8 cellular contexts compared by ENCODE assay signal in the genomic region with DNA sequence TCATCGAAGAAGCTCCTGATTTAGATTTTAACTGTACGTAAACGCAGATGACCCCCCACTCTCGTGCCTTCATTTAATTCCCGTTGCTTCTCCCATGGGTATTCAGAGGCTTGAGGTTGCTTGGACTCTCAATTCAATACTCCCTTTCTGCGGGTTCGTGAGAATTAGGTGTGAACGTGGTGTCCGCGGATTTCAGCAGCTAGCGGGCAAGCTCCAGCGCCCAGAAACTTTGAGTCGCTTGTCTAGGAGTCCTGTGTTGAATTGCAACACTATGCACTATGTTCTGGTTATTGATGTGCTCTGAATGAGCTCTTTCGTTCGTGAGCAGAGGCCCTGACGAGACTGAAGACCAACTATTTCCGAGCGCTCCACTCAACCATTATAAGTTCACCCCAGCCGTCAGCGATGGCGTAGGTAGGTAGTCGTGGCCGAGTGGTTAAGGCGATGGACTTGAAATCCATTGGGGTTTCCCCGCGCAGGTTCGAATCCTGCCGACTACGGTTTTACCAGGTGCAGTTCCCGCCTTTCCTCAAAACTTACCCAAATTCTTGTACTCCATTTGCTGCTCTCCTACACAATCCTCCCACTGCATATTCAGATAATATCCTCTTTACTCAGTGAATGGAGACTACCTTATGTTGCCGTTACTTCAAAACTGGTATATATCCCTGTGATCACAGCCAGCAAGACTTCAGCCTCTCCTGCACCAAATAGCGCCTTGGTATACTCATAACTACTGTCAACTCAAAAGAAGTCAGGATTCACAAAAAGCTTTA.
DNase-seq lines count a peak whose midpoint lies in the region; ATAC-seq and TF ChIP-seq lines count a peak whose summit lies in the region.

No MANE protein-coding gene starts in this region.

- peak overlapping the region; percentile 91 for H3K27ac Mint-ChIP-seq in MCF 10A (ENCODE audit: low read depth, unreplicated experiment)

- peaks cover 22% of the 10 kb centered on the region for H3K4me1 Mint-ChIP-seq in MCF 10A (ENCODE audit: insufficient read depth, unreplicated experiment)

- TF ChIP-seq POLR2A in breast epithelium (IDR thresholded peaks at IDR 0.05), result no peak

- CTCF ChIA-PET in MCF 10A (lab: Yijun Ruan, JAX), result interaction anchor here (0.5 to 1.6 kb wide), 10 partner anchors 27 to 1033 kb away, joined by 3 to 14 read pairs (median 3); no protein-coding TSS in a partner anchor
- CTCF ChIA-PET in PC-9 (lab: Charles Lee), result interaction anchor here (0.7 to 1.0 kb wide), 2 partner anchors 207 to 1272 kb away, joined by 4 read pairs; no protein-coding TSS in a partner anchor

- no peaks in the 10 kb centered on the region for H4K20me1 ChIP-seq in PC-9 (ENCODE audit: insufficient read depth)

- H3K4me3 ChIP-seq in breast epithelium (peak overlapping the region in 1 of 3 donors; percentile 1), PC-9 (peak overlapping the region; percentile 58)

- peaks cover 0 to 81% of the 10 kb centered on the region in 2 donors for H3K27me3 ChIP-seq in breast epithelium
- no peaks in the 10 kb centered on the region for H3K27me3 ChIP-seq in PC-9 (ENCODE audit: insufficient read depth, low read depth)

- no peaks in the 10 kb centered on the region for H3K9me2 ChIP-seq in PC-9 (ENCODE audit: insufficient read depth)

- peak overlapping the region; percentile 86 for H2AFZ ChIP-seq in PC-9

- peak overlapping the region; percentile 78 for H3K4me2 ChIP-seq in PC-9

- in situ Hi-C loops in ACHN (cut with HindIII; ENCODE audit: low pct_ligation_motif_present, low pct_unique_long_range_greater_than_20kb, low sequenced_read_pairs), result no loop called here

- H3K27ac ChIP-seq in breast epithelium, result no peak overlapping the region
- peak overlapping the region; percentile 27; the same call in 1 of the 2 replicates for H3K27ac ChIP-seq in PC-9

- DNase-seq in MCF 10A (ENCODE audit: unreplicated experiment) (peak; percentile 87), breast epithelium (ENCODE audit: low spot score in 2 of 2) (no peak), PC-9 (peak; percentile 72 to 78), ACHN (no peak), NCI-H1092 (lab: John Stamatoyannopoulos, UW) (no peak), NCI-H1417 (lab: John Stamatoyannopoulos, UW) (no peak)
- DNase-seq in stimulated activated CD4-positive, alpha-beta T cell treated with anti-CD3 and anti-CD28 coated beads, Interleukin-4, amount 100 ng/mL, for 48 hours (ENCODE audit: low read depth in 2 of 2), result peak; percentile 53 to 63

- no peaks in the 10 kb centered on the region for H3K36me3 ChIP-seq in breast epithelium
- H3K36me3 ChIP-seq in PC-9 (ENCODE audit: low read depth), result no peaks in the 10 kb centered on the region

- H3K9me3 ChIP-seq in breast epithelium (peaks cover 0 to 8% of the 10 kb centered on the region in 2 donors), PC-9 (ENCODE audit: insufficient read depth, low read depth) (no peaks in the 10 kb centered on the region)

- H3K4me1 ChIP-seq in breast epithelium (no peaks in the 10 kb centered on the region), PC-9 (replicated peaks; ENCODE audit: insufficient read depth) (peaks cover 9% of the 10 kb centered on the region)

- TF ChIP-seq CTCF in MCF 10A (IDR thresholded peaks at IDR 0.05; ENCODE audit: unreplicated experiment) (no peak), breast epithelium (IDR thresholded peaks at IDR 0.05) (no peak), PC-9 (conservative IDR thresholded peaks at IDR 0.05) (no peak)

- peak; percentile 22 for ATAC-seq in esophagus mucosa

- H3K4me3 Mint-ChIP-seq in MCF 10A (ENCODE audit: unreplicated experiment), result peak overlapping the region; percentile 83

- no peaks in the 10 kb centered on the region for H3K27me3 Mint-ChIP-seq in MCF 10A (ENCODE audit: insufficient read depth, unreplicated experiment)

- peaks cover 11% of the 10 kb centered on the region for H3K36me3 Mint-ChIP-seq in MCF 10A (ENCODE audit: insufficient read depth, unreplicated experiment)

- no peaks in the 10 kb centered on the region for H3K9me3 Mint-ChIP-seq in MCF 10A (ENCODE audit: unreplicated experiment)

- intact Hi-C loops in MCF 10A (cut with micrococcal nuclease) (loop anchor here (1.0 to 5.0 kb wide), 6 partner anchors 26 to 368 kb away; no protein-coding TSS in a partner anchor), breast epithelium (cut with DNase I; ENCODE audit: low total_unique reads) (loop anchor here (1.0 kb wide), 1 partner anchor 12 kb away; no protein-coding TSS in a partner anchor), PC-9 (cut with micrococcal nuclease; ENCODE audit: unreplicated experiment) (loop anchor here (2.0 to 5.0 kb wide), 4 partner anchors 47 to 207 kb away; no protein-coding TSS in a partner anchor)

- BruUV-seq in MCF 10A (replicated peaks; lab: Mats Ljungman, UMichigan) (no TSS peak), PC-9 (replicated peaks; lab: Mats Ljungman, UMichigan) (TSS peak; percentile 100)

- peaks cover 62% of the 10 kb centered on the region for H3F3A ChIP-seq in PC-9 (ENCODE audit: insufficient read depth, low read depth)

- POLR2A ChIA-PET in MCF 10A (lab: Yijun Ruan, JAX), result interaction anchor here (0.6 to 5.9 kb wide), 31 partner anchors 9 to 1402 kb away, joined by 3 to 37 read pairs (median 3); a partner anchor contains a TSS
- POLR2A ChIA-PET in PC-9 (lab: Charles Lee; ENCODE audit: unreplicated experiment), result interaction anchor here (0.9 kb wide), 1 partner anchor 26 kb away, joined by 3 read pairs; no protein-coding TSS in a partner anchor

- no peaks in the 10 kb centered on the region for H3K79me2 ChIP-seq in PC-9 (ENCODE audit: low read depth)

Comparison
In these comparisons a context has a peak if more than half of its experiments do, and no peak if none do; other contexts are left out.
1. DNase-seq: peak in MCF 10A (single experiment), PC-9 (2 of 2) and stimulated activated CD4-positive, alpha-beta T cell treated with anti-CD3 and anti-CD28 coated beads, Interleukin-4, amount 100 ng/mL, for 48 hours (2 of 2); none in breast epithelium (0 of 2), ACHN (single experiment), NCI-H1092 (single experiment) and NCI-H1417 (0 of 3).